Comparison of ENCODE assay signal across 15 cellular contexts in the genomic region with DNA sequence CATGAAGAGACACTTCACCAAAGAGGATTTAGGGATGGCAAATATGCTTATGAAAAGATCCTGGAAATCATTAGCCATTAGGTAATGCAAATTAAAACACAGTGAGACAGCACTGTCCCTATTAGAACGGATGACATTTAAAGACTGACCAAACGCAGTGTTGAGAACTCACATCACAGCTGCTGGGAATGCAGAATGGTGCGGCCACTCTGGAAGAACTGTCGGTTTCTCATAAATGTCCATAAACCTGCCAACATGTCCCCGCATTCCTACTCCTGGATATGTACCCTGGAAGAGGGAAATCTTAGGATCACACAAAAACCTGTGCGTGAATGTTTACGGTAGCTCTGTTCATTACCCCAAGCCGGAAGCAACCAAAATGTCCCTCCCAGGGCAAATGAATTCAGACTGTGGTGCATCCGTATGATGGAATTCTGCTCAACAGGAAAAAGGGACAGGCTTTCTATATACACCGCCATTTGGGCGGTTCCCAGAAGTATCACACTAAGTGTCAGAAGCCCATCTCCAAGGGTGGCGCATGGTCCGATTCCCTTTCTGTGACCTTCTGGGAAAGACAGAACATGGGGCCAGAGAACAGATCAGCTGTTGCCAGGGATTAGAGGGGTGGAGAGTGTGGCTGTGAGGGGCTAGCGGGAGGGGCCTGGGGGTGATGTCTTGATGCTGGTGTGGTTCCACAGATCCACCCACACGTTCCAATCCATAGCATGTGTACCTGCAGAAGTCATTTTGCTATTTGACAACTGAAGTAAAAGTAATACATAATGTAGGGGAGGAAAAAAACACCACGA.
DNase-seq lines count a peak whose midpoint lies in the region; ATAC-seq, FAIRE-seq and TF ChIP-seq lines count a peak whose summit lies in the region.
"Had no signal": no experiment of that assay in that cellular context is flagged by ENCODE, and none has a peak within 500 bp of the region (broad histone marks: within the 10 kb centered on the region; RNA-seq: fewer than 3 reads in every experiment).

No MANE protein-coding gene starts in this region.

- no TSS peak for BruUV-seq in MCF 10A (replicated peaks; lab: Mats Ljungman, UMichigan)

- in situ Hi-C loops in transverse colon (cut with MboI; ENCODE audit: low pct_ligation_motif_present in 1 of 4, low pct_unique_long_range_greater_than_20kb in 1 of 4, low sequenced_read_pairs in 3 of 4): no loop called here

- peaks cover 14% of the 10 kb centered on the region for H3K36me3 Mint-ChIP-seq in MCF 10A (ENCODE audit: insufficient read depth, unreplicated experiment)
- peaks cover 38% of the 10 kb centered on the region for H3K36me3 Mint-ChIP-seq in activated CD8-positive, alpha-beta T cell treated with anti-CD3 and anti-CD28 coated beads for 36 hours (ENCODE audit: low read depth)

- H3K36me3 ChIP-seq in breast epithelium: no peaks in the 10 kb centered on the region
- H3K36me3 ChIP-seq in kidney (ENCODE audit: control insufficient read depth in 1 of 2, insufficient read depth in 2 of 2, low read length in 2 of 2): no peaks in the 10 kb centered on the region
- no peaks in the 10 kb centered on the region for H3K36me3 ChIP-seq in transverse colon
- no peaks in the 10 kb centered on the region for H3K36me3 ChIP-seq in upper lobe of left lung

- H3K27ac ChIP-seq in breast epithelium (no peak overlapping the region), kidney (ENCODE audit: low read depth in 2 of 2, low read length in 2 of 2) (no peak overlapping the region), transverse colon (peak overlapping the region; percentile 48 to 79 (median 76)), upper lobe of left lung (peak overlapping the region in 1 of 4 donors; percentile 13)
- H3K27ac ChIP-seq: GM23248 had no signal

- TF ChIP-seq EP300 in transverse colon (IDR thresholded peaks at IDR 0.05; ENCODE audit: low read depth) (no peak), upper lobe of left lung (IDR thresholded peaks at IDR 0.05) (no peak)

- TF ChIP-seq CTCF in MCF 10A (IDR thresholded peaks at IDR 0.05; ENCODE audit: unreplicated experiment) (no peak), breast epithelium (IDR thresholded peaks at IDR 0.05) (no peak), kidney (IDR thresholded peaks at IDR 0.05; ENCODE audit: borderline replicate concordance, extremely low read depth, insufficient read depth) (no peak), transverse colon (IDR thresholded peaks at IDR 0.05) (no peak), upper lobe of left lung (IDR thresholded peaks at IDR 0.05) (no peak)
- TF ChIP-seq CTCF in activated CD8-positive, alpha-beta T cell treated with anti-CD3 and anti-CD28 coated beads for 36 hours (IDR thresholded peaks at IDR 0.05): no peak

- H3K27ac Mint-ChIP-seq in MCF 10A (ENCODE audit: low read depth, unreplicated experiment): peak overlapping the region; percentile 6
- peak overlapping the region; percentile 44 for H3K27ac Mint-ChIP-seq in activated CD8-positive, alpha-beta T cell treated with anti-CD3 and anti-CD28 coated beads for 36 hours

- H3K27me3 Mint-ChIP-seq in MCF 10A (ENCODE audit: insufficient read depth, unreplicated experiment): no peaks in the 10 kb centered on the region
- H3K27me3 Mint-ChIP-seq in activated CD8-positive, alpha-beta T cell treated with anti-CD3 and anti-CD28 coated beads for 36 hours: no peaks in the 10 kb centered on the region

- no peak overlapping the region for H3K4me3 Mint-ChIP-seq in MCF 10A (ENCODE audit: unreplicated experiment)
- H3K4me3 Mint-ChIP-seq in activated CD8-positive, alpha-beta T cell treated with anti-CD3 and anti-CD28 coated beads for 36 hours: no peak overlapping the region

- H3K9me3 ChIP-seq in breast epithelium (no peaks in the 10 kb centered on the region), kidney (ENCODE audit: control insufficient read depth in 1 of 2, low read length in 2 of 2) (no peaks in the 10 kb centered on the region), transverse colon (no peaks in the 10 kb centered on the region), upper lobe of left lung (no peaks in the 10 kb centered on the region)
- H3K9me3 ChIP-seq: BE2C had no signal

- H3K4me3 ChIP-seq in breast epithelium (no peak overlapping the region), kidney (ENCODE audit: low read length in 2 of 2) (no peak overlapping the region), transverse colon (no peak overlapping the region), upper lobe of left lung (no peak overlapping the region)
- H3K4me3 ChIP-seq: GM12878, GM23248 had no signal

- no peaks in the 10 kb centered on the region for H3K27me3 ChIP-seq in breast epithelium
- no peaks in the 10 kb centered on the region for H3K27me3 ChIP-seq in transverse colon
- H3K27me3 ChIP-seq in upper lobe of left lung: no peaks in the 10 kb centered on the region
- H3K27me3 ChIP-seq: BE2C had no signal

- no peaks in the 10 kb centered on the region for H3K9me3 Mint-ChIP-seq in MCF 10A (ENCODE audit: unreplicated experiment)
- no peaks in the 10 kb centered on the region for H3K9me3 Mint-ChIP-seq in activated CD8-positive, alpha-beta T cell treated with anti-CD3 and anti-CD28 coated beads for 36 hours

- no peaks in the 10 kb centered on the region for H3K4me1 ChIP-seq in breast epithelium
- peaks cover 3 to 16% of the 10 kb centered on the region in 2 donors for H3K4me1 ChIP-seq in kidney (ENCODE audit: control insufficient read depth in 1 of 2, insufficient read depth in 1 of 2, low read depth in 1 of 2, low read length in 2 of 2)
- peaks cover 13 to 56% (median 26%) of the 10 kb centered on the region in 4 donors for H3K4me1 ChIP-seq in transverse colon
- peaks cover 5 to 20% (median 15%) of the 10 kb centered on the region in 4 donors for H3K4me1 ChIP-seq in upper lobe of left lung

- no peak overlapping the region for H3K9ac ChIP-seq in kidney (ENCODE audit: low read length in 2 of 2)
- H3K9ac ChIP-seq: GM23248 had no signal

- FAIRE-seq in kidney (lab: Jason Lieb, UNC): no peak
- FAIRE-seq: endometrium, GM12878, TTC549 had no signal

- CTCF ChIA-PET in MCF 10A (lab: Yijun Ruan, JAX): interaction anchor here (0.6 to 0.7 kb wide), 2 partner anchors 31 to 295 kb away, joined by 4 read pairs; no protein-coding TSS in a partner anchor
- CTCF ChIA-PET in activated CD8-positive, alpha-beta T cell treated with anti-CD3 and anti-CD28 coated beads for 36 hours (lab: Charles Lee): interaction anchor here (1.1 kb wide), 1 partner anchor 56 kb away, joined by 3 read pairs; no protein-coding TSS in a partner anchor

- intact Hi-C loops in MCF 10A (cut with micrococcal nuclease) (no loop called here), breast epithelium (cut with DNase I; ENCODE audit: low total_unique reads) (loop anchor here (1.0 kb wide), 1 partner anchor 9 kb away; no protein-coding TSS in a partner anchor), kidney (cut with DNase I) (no loop called here), transverse colon (cut with DNase I; ENCODE audit: low total_unique reads) (no loop called here)
- intact Hi-C loops in activated CD8-positive, alpha-beta T cell treated with anti-CD3 and anti-CD28 coated beads for 36 hours (cut with micrococcal nuclease): no loop called here

- ATAC-seq in activated CD8-positive, alpha-beta T cell treated with anti-CD3 and anti-CD28 coated beads for 36 hours: no peak
- ATAC-seq in upper lobe of left lung (ENCODE audit: low FRiP score in 2 of 2) (no peak), HG02884 (IDR thresholded peaks at IDR 0.05; ENCODE audit: unreplicated experiment) (no peak)
- ATAC-seq: GM12878 had no signal

- DNase-seq in MCF 10A (ENCODE audit: unreplicated experiment) (no peak), breast epithelium (ENCODE audit: low spot score in 2 of 2) (no peak), kidney (peak; percentile 15), transverse colon (no peak), upper lobe of left lung (no peak), HCEC 1CT (no peak)
- no peak for DNase-seq in activated CD8-positive, alpha-beta T cell treated with anti-CD3 and anti-CD28 coated beads for 36 hours
- DNase-seq: BE2C; NCI-H1694; stimulated activated CD4-positive, alpha-beta T cell treated with anti-CD3 and anti-CD28 coated beads, Interleukin-4, amount 100 ng/mL, for 1 hour had no signal

- no peak for TF ChIP-seq POLR2A in breast epithelium (IDR thresholded peaks at IDR 0.05)
- TF ChIP-seq POLR2A in transverse colon (IDR thresholded peaks at IDR 0.05): no peak
- TF ChIP-seq POLR2A in upper lobe of left lung (IDR thresholded peaks at IDR 0.05): no peak

- peaks cover 38% of the 10 kb centered on the region for H3K4me1 Mint-ChIP-seq in MCF 10A (ENCODE audit: insufficient read depth, unreplicated experiment)
- peaks cover 55% of the 10 kb centered on the region for H3K4me1 Mint-ChIP-seq in activated CD8-positive, alpha-beta T cell treated with anti-CD3 and anti-CD28 coated beads for 36 hours (ENCODE audit: low read depth)

- 78 to 81% methylated on average over 6 to 16 of the region's 16 CpGs for WGBS in transverse colon (ENCODE audit: low coverage in 1 of 2), 2 donors
- WGBS in upper lobe of left lung, 2 donors: 81 to 89% methylated on average over 16 of the region's 16 CpGs

- POLR2A ChIA-PET in MCF 10A (lab: Yijun Ruan, JAX): interaction anchor here (0.7 to 1.5 kb wide), 7 partner anchors 31 to 371 kb away, joined by 3 to 6 read pairs (median 4); a partner anchor contains a TSS
- POLR2A ChIA-PET in activated CD8-positive, alpha-beta T cell treated with anti-CD3 and anti-CD28 coated beads for 36 hours (lab: Charles Lee): interaction anchor here (0.9 kb wide), 1 partner anchor 13 kb away, joined by 4 read pairs; no protein-coding TSS in a partner anchor

Comparison
In these comparisons a context has a peak if more than half of its experiments do, and no peak if none do; other contexts are left out.
1. H3K27ac ChIP-seq: peak in transverse colon (4 of 4); none in breast epithelium (0 of 2) and kidney (0 of 2).